15 cellular contexts compared by ENCODE assay signal in genomic region chr15:96355561-96356129, GRCh38. TPM values are rescaled to one million over a fixed set of nuclear protein-coding genes. Genes with fewer than 3 reads are reported as not detected.
A peak's percentile ranks its signal among the peaks of the same experiment; 100 is the strongest.
DNase-seq lines count a peak whose midpoint lies in the region; ATAC-seq, FAIRE-seq and TF ChIP-seq lines count a peak whose summit lies in the region.
"Had no signal": no experiment of that assay in that cellular context is flagged by ENCODE, and none has a peak within 500 bp of the region (broad histone marks: within the 10 kb centered on the region; RNA-seq: fewer than 3 reads in every experiment).

No MANE protein-coding gene starts in this region.

- H3K79me1 ChIP-seq in H9 (ENCODE audit: insufficient read depth, low read depth, low read length, poor library complexity, severe bottlenecking) = no peaks in the 10 kb centered on the region

- WGBS in H9 (ENCODE audit: extremely low coverage, insufficient read length, low lambda C conversion rate) = no CpG with 5 or more reads among the region's 7 CpGs

- no peak for TF ChIP-seq POLR2A in endothelial cell of umbilical vein (IDR thresholded peaks at IDR 0.05; ENCODE audit: low read depth, low read length)

- H3K27me3 ChIP-seq in HL-60 (ENCODE audit: insufficient read depth, poor library complexity, severe bottlenecking) (no peaks in the 10 kb centered on the region), endothelial cell of umbilical vein (ENCODE audit: control insufficient read depth in 2 of 2, insufficient read depth in 2 of 2, low read length in 2 of 2) (no peaks in the 10 kb centered on the region), muscle layer of duodenum (ENCODE audit: low read depth, low read length) (peaks cover 24% of the 10 kb centered on the region), tibial artery (no peaks in the 10 kb centered on the region), H9 (ENCODE audit: insufficient read depth, low read length) (peaks cover 96% of the 10 kb centered on the region)
- H3K27me3 ChIP-seq: SJCRH30 had no signal

- H3K18ac ChIP-seq in H9 (ENCODE audit: insufficient read length, low read depth, low read length) = no peak overlapping the region

- no peaks in the 10 kb centered on the region for H3K9me1 ChIP-seq in endothelial cell of umbilical vein (replicated peaks; ENCODE audit: control insufficient read depth, extremely low read depth, insufficient read depth, low read length)

- H3K4me3 ChIP-seq in HL-60 (replicated peaks; ENCODE audit: insufficient read depth, low read length) (no peak overlapping the region), endothelial cell of umbilical vein (replicated peaks in 1 of 3; ENCODE audit: insufficient read depth in 1 of 3, low read depth in 1 of 3, low read length in 3 of 3) (no peak overlapping the region), muscle layer of duodenum (ENCODE audit: low read depth in 1 of 2, low read length in 2 of 2) (peak overlapping the region in 1 of 2 donors; percentile 61), tibial artery (peak overlapping the region in 1 of 2 donors; percentile 72)

- peaks cover 2% of the 10 kb centered on the region for H3K9me3 Mint-ChIP-seq in activated CD8-positive, alpha-beta memory T cell treated with anti-CD3 and anti-CD28 coated beads, Interleukin-2, amount 10 ng/mL, durations not matched to agents 7 days and 5 days (ENCODE audit: low read depth)
- H3K9me3 Mint-ChIP-seq in H9 = peaks cover 2 to 7% of the 10 kb centered on the region in 2 experiments; a peak in 3 of 5 replicates
- H3K9me3 Mint-ChIP-seq: activated T-helper 17 cell treated with anti-CD3 and anti-CD28 coated beads, Interleukin-2, amount 50 U/mL, for 72 hours had no signal

- H3K4me3 Mint-ChIP-seq in activated CD8-positive, alpha-beta memory T cell treated with anti-CD3 and anti-CD28 coated beads, Interleukin-2, amount 10 ng/mL, durations not matched to agents 7 days and 5 days = no peak overlapping the region
- H3K4me3 Mint-ChIP-seq in H9 = no peak overlapping the region; a peak in 1 of 5 replicates

- no peak overlapping the region for H3K14ac ChIP-seq in H9 (ENCODE audit: insufficient read depth, low read length)

- H3K4ac ChIP-seq in H9 (ENCODE audit: low read depth, low read length) = no peak overlapping the region

- H3K23me2 ChIP-seq in H9 (ENCODE audit: insufficient read length, low read depth, low read length, poor library complexity, severe bottlenecking) = peaks cover 5% of the 10 kb centered on the region

- H2BK5ac ChIP-seq in H9 (ENCODE audit: insufficient read length, low read length) = no peak overlapping the region

- H2BK20ac ChIP-seq in H9 (ENCODE audit: low read depth, low read length, poor library complexity, severe bottlenecking) = no peak overlapping the region

- FAIRE-seq in endothelial cell of umbilical vein (lab: Jason Lieb, UNC) = no peak
- FAIRE-seq: bronchial epithelial cell had no signal

- H2BK120ac ChIP-seq in H9 (ENCODE audit: low read depth, low read length, poor library complexity, severe bottlenecking) = no peak overlapping the region

- POLR2A ChIA-PET in endothelial cell of umbilical vein (lab: Charles Lee) = no interaction called here

- no peak overlapping the region for H3K23ac ChIP-seq in H9 (ENCODE audit: insufficient read length, low read depth, low read length)

- no peak overlapping the region for H2AFZ ChIP-seq in endothelial cell of umbilical vein (ENCODE audit: low read depth, low read length)
- H2AFZ ChIP-seq in H9 (ENCODE audit: low read length) = no peak overlapping the region

- H2BK12ac ChIP-seq in H9 (ENCODE audit: insufficient read length, low read depth, low read length) = no peak overlapping the region

- H3K79me2 ChIP-seq in endothelial cell of umbilical vein (ENCODE audit: control insufficient read depth, insufficient read depth, low read length) = peaks cover 76% of the 10 kb centered on the region
- H3K79me2 ChIP-seq in H9 (ENCODE audit: insufficient read depth, low read length) = no peaks in the 10 kb centered on the region

- H3K4me2 ChIP-seq in endothelial cell of umbilical vein (ENCODE audit: insufficient read depth, low read length) = peak overlapping the region; percentile 96
- H3K4me2 ChIP-seq in H9 (ENCODE audit: insufficient read depth, insufficient read length, low read length) = no peak overlapping the region

- H4K20me1 ChIP-seq in endothelial cell of umbilical vein (replicated peaks; ENCODE audit: control insufficient read depth, extremely low read depth, insufficient read depth, low read length) = no peaks in the 10 kb centered on the region
- peaks cover 2% of the 10 kb centered on the region for H4K20me1 ChIP-seq in H9 (ENCODE audit: control insufficient read depth, insufficient read depth, insufficient read length)

- no peaks in the 10 kb centered on the region for H3K9me3 ChIP-seq in endothelial cell of umbilical vein (replicated peaks; ENCODE audit: control insufficient read depth, insufficient read depth, low read length)
- H3K9me3 ChIP-seq in muscle layer of duodenum (ENCODE audit: control insufficient read depth in 1 of 2, low read length in 2 of 2) = no peaks in the 10 kb centered on the region
- no peaks in the 10 kb centered on the region for H3K9me3 ChIP-seq in tibial artery
- H3K9me3 ChIP-seq in H9 (ENCODE audit: control insufficient read depth, low read depth, low read length) = no peaks in the 10 kb centered on the region
- H3K9me3 ChIP-seq: SJCRH30 had no signal

- H3K27me3 Mint-ChIP-seq in activated CD8-positive, alpha-beta memory T cell treated with anti-CD3 and anti-CD28 coated beads, Interleukin-2, amount 10 ng/mL, durations not matched to agents 7 days and 5 days = peaks cover 58% of the 10 kb centered on the region
- H3K27me3 Mint-ChIP-seq in H9 (ENCODE audit: low read depth) = no peaks in the 10 kb centered on the region

- no peak overlapping the region for H2AK5ac ChIP-seq in H9 (ENCODE audit: insufficient read length, low read length)

- DNase-seq in HL-60 (ENCODE audit: low read depth in 1 of 2, low spot score in 1 of 2) = no peak
- peak; percentile 38 for DNase-seq in endothelial cell of umbilical vein (ENCODE audit: low read depth, low spot score)
- DNase-seq in tibial artery = no peak
- DNase-seq in activated CD8-positive, alpha-beta memory T cell treated with anti-CD3 and anti-CD28 coated beads, Interleukin-2, amount 10 ng/mL, durations not matched to agents 7 days and 5 days = no peak
- no peak for DNase-seq in HT-29 (ENCODE audit: low spot score)
- DNase-seq in H9 = no peak
- DNase-seq: CD4-positive, alpha-beta memory T cell; GF-D8; NCI-H2171 treated with DMSO at 0.1 percent for 48 hours; stimulated activated naive CD4-positive, alpha-beta T cell treated with Interleukin-2 at 50 U/mL for 16 hours had no signal

- H4K91ac ChIP-seq in H9 (ENCODE audit: insufficient read length, low read depth, low read length) = no peak overlapping the region

- ATAC-seq in activated CD8-positive, alpha-beta memory T cell treated with anti-CD3 and anti-CD28 coated beads, Interleukin-2, amount 10 ng/mL, durations not matched to agents 7 days and 5 days = no peak
- no peak for ATAC-seq in HG02970 (IDR thresholded peaks at IDR 0.05; ENCODE audit: low FRiP score, unreplicated experiment)
- ATAC-seq: activated T-helper 17 cell treated with anti-CD3 and anti-CD28 coated beads, Interleukin-2, amount 50 U/mL, for 72 hours had no signal

- intact Hi-C loops in endothelial cell of umbilical vein (cut with micrococcal nuclease) (loop anchor here (2.0 to 10.0 kb wide), 12 partner anchors 61 to 1939 kb away; no protein-coding TSS in a partner anchor), tibial artery (cut with DNase I; ENCODE audit: low total_unique reads) (loop anchor here (5.0 to 10.0 kb wide), 2 partner anchors 1402 to 1681 kb away; no protein-coding TSS in a partner anchor)

- H3K4me1 Mint-ChIP-seq in activated CD8-positive, alpha-beta memory T cell treated with anti-CD3 and anti-CD28 coated beads, Interleukin-2, amount 10 ng/mL, durations not matched to agents 7 days and 5 days = peaks cover 20% of the 10 kb centered on the region
- peaks cover 8 to 54% of the 10 kb centered on the region in 2 experiments for H3K4me1 Mint-ChIP-seq in H9

- CTCF ChIA-PET in endothelial cell of umbilical vein (lab: Charles Lee) = interaction anchor here (0.8 to 8.4 kb wide), 14 partner anchors 14 to 1773 kb away, joined by 3 to 63 read pairs (median 8); no protein-coding TSS in a partner anchor
- CTCF ChIA-PET in activated CD8-positive, alpha-beta memory T cell treated with anti-CD3 and anti-CD28 coated beads, Interleukin-2, amount 10 ng/mL, durations not matched to agents 7 days and 5 days (lab: Charles Lee) = interaction anchor here (1.3 kb wide), 1 partner anchor 28 kb away, joined by 7 read pairs; no protein-coding TSS in a partner anchor

- no peak overlapping the region for H4K8ac ChIP-seq in H9 (replicated peaks; ENCODE audit: insufficient read length, low read depth, low read length)

- no peak overlapping the region for H3K56ac ChIP-seq in H9 (ENCODE audit: insufficient read length, low read depth, low read length)

- peak overlapping the region; percentile 94 for H3K27ac ChIP-seq in HL-60 (replicated peaks)
- peak overlapping the region; percentile 76 for H3K27ac ChIP-seq in endothelial cell of umbilical vein (ENCODE audit: insufficient read depth, low read depth, low read length)
- H3K27ac ChIP-seq in muscle layer of duodenum (ENCODE audit: low read length) = peak overlapping the region; percentile 87
- H3K27ac ChIP-seq in tibial artery = peak overlapping the region; percentile 97 to 99
- no peak overlapping the region for H3K27ac ChIP-seq in H9 (ENCODE audit: insufficient read length, low read depth, low read length)
- H3K27ac ChIP-seq: SJCRH30 had no signal

- no peak overlapping the region for H3T11ph ChIP-seq in H9 (ENCODE audit: low read length)

- H3K36me3 Mint-ChIP-seq in activated CD8-positive, alpha-beta memory T cell treated with anti-CD3 and anti-CD28 coated beads, Interleukin-2, amount 10 ng/mL, durations not matched to agents 7 days and 5 days = no peaks in the 10 kb centered on the region
- peaks cover 0 to 2% (median 0%) of the 10 kb centered on the region in 3 experiments; a peak in 2 of 7 replicates for H3K36me3 Mint-ChIP-seq in H9 (ENCODE audit: insufficient read depth in 1 of 3, low read depth in 3 of 3)

- no peak overlapping the region for H2BK15ac ChIP-seq in H9 (ENCODE audit: low read depth, low read length)

- no peak overlapping the region for H4K5ac ChIP-seq in H9 (ENCODE audit: insufficient read length, low read depth, low read length)

- H3K36me3 ChIP-seq in endothelial cell of umbilical vein (ENCODE audit: control insufficient read depth in 2 of 2, extremely low read depth in 1 of 2, insufficient read depth in 2 of 2, low read length in 2 of 2) (no peaks in the 10 kb centered on the region), muscle layer of duodenum (ENCODE audit: control insufficient read depth in 1 of 2, insufficient read depth in 2 of 2, low read length in 2 of 2) (no peaks in the 10 kb centered on the region), tibial artery (no peaks in the 10 kb centered on the region)

- TF ChIP-seq CTCF in HL-60 (IDR thresholded peaks at IDR 0.05; ENCODE audit: insufficient read depth, low read length) (no peak), endothelial cell of umbilical vein (IDR thresholded peaks at IDR 0.05; ENCODE audit: extremely low read depth in 1 of 2, insufficient read depth in 1 of 2, low read depth in 1 of 2, low read length in 2 of 2) (no peak), tibial artery (IDR thresholded peaks at IDR 0.05) (no peak), H9 (conservative IDR thresholded peaks at IDR 0.05) (no peak)

- H3K4me1 ChIP-seq in endothelial cell of umbilical vein (ENCODE audit: control insufficient read depth, extremely low read depth, insufficient read depth, low read length) = peaks cover 80% of the 10 kb centered on the region
- H3K4me1 ChIP-seq in muscle layer of duodenum (ENCODE audit: control insufficient read depth in 1 of 2, insufficient read depth in 2 of 2, low read length in 2 of 2) = peaks cover 5 to 13% of the 10 kb centered on the region in 2 donors
- H3K4me1 ChIP-seq in tibial artery = peaks cover 0 to 83% (median 45%) of the 10 kb centered on the region in 4 donors
- no peaks in the 10 kb centered on the region for H3K4me1 ChIP-seq in H9 (ENCODE audit: insufficient read depth, low read length)

- H3K9ac ChIP-seq in endothelial cell of umbilical vein (replicated peaks; ENCODE audit: extremely low read depth, insufficient read depth, low read length) (peak overlapping the region; percentile 85), H9 (ENCODE audit: extremely low read depth, insufficient read length, low read length) (no peak overlapping the region)

- dilution Hi-C loops in endothelial cell of umbilical vein (cut with MboI; ENCODE audit: extremely low pct_ligation_motif_present, low sequenced_read_pairs) = no loop called here

- no peak overlapping the region for H3K27ac Mint-ChIP-seq in activated CD8-positive, alpha-beta memory T cell treated with anti-CD3 and anti-CD28 coated beads, Interleukin-2, amount 10 ng/mL, durations not matched to agents 7 days and 5 days
- no peak overlapping the region for H3K27ac Mint-ChIP-seq in H9
- H3K27ac Mint-ChIP-seq: activated T-helper 17 cell treated with anti-CD3 and anti-CD28 coated beads, Interleukin-2, amount 50 U/mL, for 72 hours had no signal

- no TSS peak for BruUV-seq in endothelial cell of umbilical vein (replicated peaks; lab: Mats Ljungman, UMichigan)

RNA-seq across cellular contexts. Expression of gene NR2F2, which starts 25.1 kb away (rescaled TPM):
- total RNA-seq in endothelial cell of umbilical vein (153 and 182 TPM in 2 replicates), H9 (2021) (0.24 TPM in 1 of 2 replicates, not detected in the other)
- 105 and 120 TPM in 2 replicates for polyA plus RNA-seq in endothelial cell of umbilical vein
- 108 and 112 TPM in 2 replicates for polyA plus RNA-seq in endothelial cell of umbilical vein (2011; cell fraction: cytosol; rRNA removed)
- 115 and 122 TPM in 2 replicates for polyA plus RNA-seq in endothelial cell of umbilical vein (2011; cell fraction: nucleus; rRNA removed)
- polyA plus RNA-seq in endothelial cell of umbilical vein (2012) = 242 and 247 TPM in 2 replicates
- 77.0 and 94.2 TPM in 2 replicates for polyA minus RNA-seq in endothelial cell of umbilical vein
- polyA minus RNA-seq in endothelial cell of umbilical vein (2011; cell fraction: cytosol; rRNA and poly(A)+ RNA removed) = 23.5 TPM
- polyA minus RNA-seq in endothelial cell of umbilical vein (2011; cell fraction: nucleus; rRNA and poly(A)+ RNA removed) = 98.6 and 113 TPM in 2 replicates
- not detected for total RNA-seq in activated CD8-positive, alpha-beta memory T cell treated with anti-CD3 and anti-CD28 coated beads, Interleukin-2, amount 10 ng/mL, durations not matched to agents 7 days and 5 days
- total RNA-seq in HT-29 (2014; rRNA removed; shearing (Covaris generic)) = 12.6 and 14.0 TPM in 2 replicates
- total RNA-seq: activated T-helper 17 cell treated with anti-CD3 and anti-CD28 coated beads, Interleukin-2, amount 50 U/mL, for 72 hours; CD4-positive, alpha-beta memory T cell had no signal
- polyA plus RNA-seq: CD4-positive, alpha-beta memory T cell had no signal

Comparison
In these comparisons a context has a peak if more than half of its experiments do, and no peak if none do; other contexts are left out.
1. RNA of gene NR2F2, which starts 25.1 kb away (total RNA-seq): 153 to 182 TPM in endothelial cell of umbilical vein; 12.6 to 14.0 TPM in HT-29, 0.24 TPM in H9 and not detected in activated CD8-positive, alpha-beta memory T cell treated with anti-CD3 and anti-CD28 coated beads, Interleukin-2, amount 10 ng/mL, durations not matched to agents 7 days and 5 days; every median in the first group is over 10 times any median in the second.